2 cellular contexts compared by ENCODE assay signal in genomic region chr6:90329397-90330077, GRCh38.
TF ChIP-seq lines count a peak whose summit lies in the region.

No MANE protein-coding gene starts in this region.

TF ChIP-seq in HepG2, 621 proteins besides CTCF, POLR2A, EP300 and RAD21:
- TF ChIP-seq ZNF672 (CRISPR knock-in tag; IDR thresholded peaks at IDR 0.05) (no peak), ZNF33B (CRISPR knock-in tag; IDR thresholded peaks at IDR 0.05) (no peak), NFAT5 (CRISPR knock-in tag; IDR thresholded peaks at IDR 0.05) (no peak), MAF1 (CRISPR knock-in tag; IDR thresholded peaks at IDR 0.05; ENCODE audit: borderline replicate concordance) (no peak), MAFK (conservative IDR thresholded peaks at IDR 0.05 in 1 of 2, IDR thresholded peaks at IDR 0.05 in 1 of 2; ENCODE audit: low read length in 2 of 2) (peak in 1 of 2 experiments; percentile 29; a peak in 2 of 4 replicates), REL (CRISPR knock-in tag; conservative IDR thresholded peaks at IDR 0.05) (no peak), KLF15 (CRISPR knock-in tag; IDR thresholded peaks at IDR 0.05; ENCODE audit: borderline replicate concordance) (no peak), ZNF276 (CRISPR knock-in tag; IDR thresholded peaks at IDR 0.05; ENCODE audit: low read depth) (no peak), MAFF (IDR thresholded peaks at IDR 0.05; ENCODE audit: low read depth, low read length) (peak; percentile 29; the same call in 1 of the 2 replicates), TCF7 (IDR thresholded peaks at IDR 0.05; ENCODE audit: low read depth) (no peak)

TF ChIP-seq in SK-N-SH, 30 proteins besides CTCF, POLR2A, EP300 and RAD21:
- TF ChIP-seq RXRA (IDR thresholded peaks at IDR 0.05; ENCODE audit: borderline replicate concordance, low read depth) (no peak), RCOR1 (IDR thresholded peaks at IDR 0.05; ENCODE audit: low read length) (peak; percentile 69; the same call in 1 of the 2 replicates)
TF ChIP-seq in SK-N-SH: peak in this region for 1.
